In genomic region chr12:15863984-15864383, GRCh38 we compare ENCODE assay signal across 8 cellular contexts. TPM values are rescaled to one million over a fixed set of nuclear protein-coding genes. Genes with fewer than 3 reads are reported as not detected.
A peak's percentile ranks its signal among the peaks of the same experiment; 100 is the strongest.
DNase-seq lines count a peak whose midpoint lies in the region; ATAC-seq and TF ChIP-seq lines count a peak whose summit lies in the region.
"Had no signal": no experiment of that assay in that cellular context is flagged by ENCODE, and none has a peak within 500 bp of the region (broad histone marks: within the 10 kb centered on the region; RNA-seq: fewer than 3 reads in every experiment).

No MANE protein-coding gene starts in this region.

- no peak overlapping the region for H2AK5ac ChIP-seq in H9 (ENCODE audit: insufficient read length, low read length)

- H3K23me2 ChIP-seq in H9 (ENCODE audit: insufficient read length, low read depth, low read length, poor library complexity, severe bottlenecking) = no peaks in the 10 kb centered on the region

- no peaks in the 10 kb centered on the region for H3K36me3 ChIP-seq in H7 (replicated peaks; ENCODE audit: control insufficient read depth, insufficient read depth, low read length)

- no peak overlapping the region for H4K8ac ChIP-seq in H9 (replicated peaks; ENCODE audit: insufficient read length, low read depth, low read length)

- TF ChIP-seq CTCF in H9 (conservative IDR thresholded peaks at IDR 0.05) = no peak

- no peak overlapping the region for H3K27ac ChIP-seq in H9 (ENCODE audit: insufficient read length, low read depth, low read length)

- peak overlapping the region; percentile 45 for H2BK20ac ChIP-seq in H9 (ENCODE audit: low read depth, low read length, poor library complexity, severe bottlenecking)

- H3T11ph ChIP-seq in H9 (ENCODE audit: low read length) = no peak overlapping the region

- H3K27me3 Mint-ChIP-seq in H9 (ENCODE audit: low read depth) = no peaks in the 10 kb centered on the region
- H3K27me3 Mint-ChIP-seq in memory B cell = no peaks in the 10 kb centered on the region

- DNase-seq in H9 (no peak), KG1 (lab: John Stamatoyannopoulos, UW) (peak; percentile 7), memory B cell (ENCODE audit: low spot score in 2 of 2) (peak in 1 of 2 donors; percentile 8), NCI-H82 (lab: John Stamatoyannopoulos, UW) (no peak), H7 (no peak), NCI-H1694 (lab: John Stamatoyannopoulos, UW) (no peak)

- no peaks in the 10 kb centered on the region for H3K9me3 ChIP-seq in H9 (ENCODE audit: control insufficient read depth, low read depth, low read length)

- ATAC-seq in GM18868 (IDR thresholded peaks at IDR 0.05; ENCODE audit: unreplicated experiment) = peak; percentile 95
- peak; percentile 94 for ATAC-seq in memory B cell (ENCODE audit: low read depth)

- H3K27ac Mint-ChIP-seq in H9 (peak overlapping the region in 1 of 3 experiments; percentile 7; a peak in 1 of 7 replicates), memory B cell (no peak overlapping the region)
- H3K27ac Mint-ChIP-seq: brain had no signal

- no peak overlapping the region for H3K4me3 ChIP-seq in H7 (ENCODE audit: insufficient read depth, low read depth, low read length)

- no peaks in the 10 kb centered on the region for H3K79me2 ChIP-seq in H9 (ENCODE audit: insufficient read depth, low read length)

- no peak overlapping the region for H3K56ac ChIP-seq in H9 (ENCODE audit: insufficient read length, low read depth, low read length)

- no peak overlapping the region for H3K9ac ChIP-seq in H9 (ENCODE audit: extremely low read depth, insufficient read length, low read length)

- H3K4me1 Mint-ChIP-seq in H9 = peaks cover 18 to 22% of the 10 kb centered on the region in 2 experiments
- peaks cover 12% of the 10 kb centered on the region for H3K4me1 Mint-ChIP-seq in memory B cell
- H3K4me1 Mint-ChIP-seq: brain had no signal

- no peak overlapping the region for H2BK5ac ChIP-seq in H9 (ENCODE audit: insufficient read length, low read length)

- H3K4me3 Mint-ChIP-seq in H9 (no peak overlapping the region), memory B cell (peak overlapping the region; percentile 31)
- H3K4me3 Mint-ChIP-seq: brain had no signal

- H4K91ac ChIP-seq in H9 (ENCODE audit: insufficient read length, low read depth, low read length) = no peak overlapping the region

- H3K79me1 ChIP-seq in H9 (ENCODE audit: insufficient read depth, low read depth, low read length, poor library complexity, severe bottlenecking) = no peaks in the 10 kb centered on the region

- no peak overlapping the region for H3K18ac ChIP-seq in H9 (ENCODE audit: insufficient read length, low read depth, low read length)

- peak overlapping the region; percentile 48 for H2AFZ ChIP-seq in H9 (ENCODE audit: low read length)

- H3K36me3 Mint-ChIP-seq in H9 (ENCODE audit: insufficient read depth in 1 of 3, low read depth in 3 of 3) (no peaks in the 10 kb centered on the region), memory B cell (no peaks in the 10 kb centered on the region)
- H3K36me3 Mint-ChIP-seq: brain had no signal

- H3K14ac ChIP-seq in H9 (ENCODE audit: insufficient read depth, low read length) = no peak overlapping the region; the same call in 1 of the 2 replicates

- peaks cover 2% of the 10 kb centered on the region; the same call in 1 of the 2 replicates for H3K4me1 ChIP-seq in H9 (ENCODE audit: insufficient read depth, low read length)

- no peak overlapping the region for H2BK15ac ChIP-seq in H9 (ENCODE audit: low read depth, low read length)

- H3K27me3 ChIP-seq in H9 (ENCODE audit: insufficient read depth, low read length) = no peaks in the 10 kb centered on the region
- no peaks in the 10 kb centered on the region for H3K27me3 ChIP-seq in H7 (ENCODE audit: control insufficient read depth, insufficient read depth, low read length)

- no peaks in the 10 kb centered on the region for H4K20me1 ChIP-seq in H9 (ENCODE audit: control insufficient read depth, insufficient read depth, insufficient read length)

- WGBS in H9 (ENCODE audit: extremely low coverage, insufficient read length, low lambda C conversion rate) = no CpG with 5 or more reads among the region's 6 CpGs

- H3K4me2 ChIP-seq in H9 (ENCODE audit: insufficient read depth, insufficient read length, low read length) = no peak overlapping the region

- no peak overlapping the region for H4K5ac ChIP-seq in H9 (ENCODE audit: insufficient read length, low read depth, low read length)

- H3K4ac ChIP-seq in H9 (ENCODE audit: low read depth, low read length) = no peak overlapping the region

- H2BK120ac ChIP-seq in H9 (ENCODE audit: low read depth, low read length, poor library complexity, severe bottlenecking) = no peak overlapping the region

- H3K9me3 Mint-ChIP-seq in H9 = no peaks in the 10 kb centered on the region
- H3K9me3 Mint-ChIP-seq in memory B cell = no peaks in the 10 kb centered on the region
- H3K9me3 Mint-ChIP-seq: brain had no signal

- H3K23ac ChIP-seq in H9 (ENCODE audit: insufficient read length, low read depth, low read length) = no peak overlapping the region

- no peak overlapping the region for H2BK12ac ChIP-seq in H9 (ENCODE audit: insufficient read length, low read depth, low read length)

RNA-seq across cellular contexts. Expression of gene STRAP, which starts 18.2 kb away (rescaled TPM):
- 210 and 218 TPM in 2 replicates for total RNA-seq in H9 (2021)
- 116 and 117 TPM in 2 replicates for total RNA-seq in H7 (2014; rRNA removed; shearing (Covaris generic))

RNA-seq across cellular contexts. Expression of gene DERA, which starts 47.1 kb away (rescaled TPM):
- total RNA-seq in H9 (2021) = 20.5 and 20.9 TPM in 2 replicates
- total RNA-seq in H7 (2014; rRNA removed; shearing (Covaris generic)) = 32.9 and 34.7 TPM in 2 replicates
